Comparison of ENCODE assay signal across 8 cellular contexts in the genomic region with DNA sequence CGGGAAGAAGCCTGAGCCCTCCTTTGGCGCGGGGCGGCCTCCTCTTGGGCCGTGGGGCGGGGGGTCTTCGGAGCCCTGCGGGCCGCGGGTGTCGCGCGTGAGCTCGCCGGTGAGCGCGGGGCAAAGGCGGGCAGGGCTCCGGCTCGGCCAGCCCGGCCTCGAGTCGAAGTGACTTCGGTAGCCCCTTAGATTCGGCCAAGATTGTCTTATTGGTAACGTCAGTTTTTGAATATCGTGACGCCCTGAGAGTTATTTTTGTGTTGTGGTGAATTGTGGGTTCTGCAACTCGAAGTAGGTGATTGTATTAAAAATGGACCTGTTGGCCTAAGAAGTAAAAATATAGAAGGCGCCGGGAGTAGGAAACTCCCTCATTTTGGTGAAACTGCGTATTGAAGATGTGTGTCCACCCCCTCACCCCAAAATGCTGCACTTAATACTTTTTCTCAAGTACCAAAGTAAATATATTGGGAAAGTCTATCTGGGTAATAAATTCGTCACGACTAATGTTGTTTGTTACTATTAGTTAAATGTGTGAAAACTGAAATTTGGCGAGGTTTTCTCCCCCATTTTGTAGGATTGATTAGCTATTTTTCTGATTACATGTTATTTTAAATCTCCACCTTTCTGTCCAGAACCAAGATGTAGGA. TPM values are rescaled to one million over a fixed set of nuclear protein-coding genes. Genes with fewer than 3 reads are reported as not detected.
DNase-seq lines count a peak whose midpoint lies in the region; ATAC-seq, FAIRE-seq and TF ChIP-seq lines count a peak whose summit lies in the region.

No MANE protein-coding gene starts in this region.

- H4K20me1 ChIP-seq in astrocyte (ENCODE audit: insufficient read depth, low read length) (peaks cover 50% of the 10 kb centered on the region), keratinocyte (ENCODE audit: control insufficient read depth, extremely low read depth, insufficient read depth, low read length) (peaks cover 30% of the 10 kb centered on the region)

- H2AFZ ChIP-seq in astrocyte (ENCODE audit: low read depth, low read length) (peak overlapping the region; percentile 59), keratinocyte (ENCODE audit: control insufficient read depth, low read length) (no peak overlapping the region)

- H3K27me3 ChIP-seq in BE2C = no peaks in the 10 kb centered on the region
- H3K27me3 ChIP-seq in astrocyte (ENCODE audit: insufficient read depth, low read length) = no peaks in the 10 kb centered on the region
- no peaks in the 10 kb centered on the region for H3K27me3 ChIP-seq in keratinocyte (ENCODE audit: control insufficient read depth, extremely low read depth, insufficient read depth, low read length)

- H3K9me3 ChIP-seq in BE2C = no peaks in the 10 kb centered on the region
- no peaks in the 10 kb centered on the region for H3K9me3 ChIP-seq in astrocyte (ENCODE audit: insufficient read depth, low read depth, low read length)
- no peaks in the 10 kb centered on the region for H3K9me3 ChIP-seq in keratinocyte (ENCODE audit: control insufficient read depth, low read depth, low read length)

- peaks cover 13% of the 10 kb centered on the region for H3K36me3 Mint-ChIP-seq in astrocyte (ENCODE audit: low read depth, unreplicated experiment)

- no peaks in the 10 kb centered on the region for H3K9me3 Mint-ChIP-seq in astrocyte (ENCODE audit: unreplicated experiment)

- H3K9ac ChIP-seq in astrocyte (ENCODE audit: low read length) (peak overlapping the region; percentile 99), keratinocyte (ENCODE audit: control insufficient read depth, extremely low read depth, insufficient read depth, low read length) (peak overlapping the region; percentile 99)

- dilution Hi-C loops in keratinocyte (cut with MboI; ENCODE audit: extremely low pct_ligation_motif_present, low sequenced_read_pairs) = loop anchor here (25.0 kb wide), 1 partner anchor 101 kb away; a partner anchor contains a TSS

- H3K4me3 ChIP-seq in BE2C (ENCODE audit: low read depth, low read length) (peak overlapping the region; percentile 83), astrocyte (ENCODE audit: insufficient read depth, low read depth, low read length) (peak overlapping the region; percentile 89), keratinocyte (ENCODE audit: control insufficient read depth in 2 of 3, extremely low read depth in 1 of 3, insufficient read depth in 2 of 3, low read depth in 1 of 3, low read length in 3 of 3) (peak overlapping the region; percentile 73 to 100 (median 95))
- peak overlapping the region; percentile 86 for H3K4me3 ChIP-seq in Jurkat, Clone E6-1 (ENCODE audit: low read length)

- TF ChIP-seq CTCF in BE2C (IDR thresholded peaks at IDR 0.05; ENCODE audit: low read depth, low read length) (no peak), astrocyte (IDR thresholded peaks at IDR 0.05; ENCODE audit: insufficient read depth, low read depth, low read length) (no peak), keratinocyte (optimal IDR thresholded peaks at IDR 0.05 in 1 of 3, IDR thresholded peaks at IDR 0.05 in 1 of 3, conservative IDR thresholded peaks at IDR 0.05 in 1 of 3; ENCODE audit: extremely low read depth in 1 of 3, insufficient read depth in 2 of 3, low read length in 3 of 3) (no peak)

- H3K4me3 Mint-ChIP-seq in astrocyte (ENCODE audit: unreplicated experiment) = peak overlapping the region; percentile 90

- H3K4me1 Mint-ChIP-seq in astrocyte (ENCODE audit: low read depth, unreplicated experiment) = peaks cover 15% of the 10 kb centered on the region

- H3K79me2 ChIP-seq in astrocyte (ENCODE audit: insufficient read depth, low read length) (peaks cover 60% of the 10 kb centered on the region), keratinocyte (ENCODE audit: control insufficient read depth, insufficient read depth, low read length) (peaks cover 58% of the 10 kb centered on the region)

- no peaks in the 10 kb centered on the region for H3K27me3 Mint-ChIP-seq in astrocyte (ENCODE audit: low read depth, unreplicated experiment)

- H3K4me2 ChIP-seq in astrocyte (ENCODE audit: low read length) = peak overlapping the region; percentile 87
- peak overlapping the region; percentile 93 for H3K4me2 ChIP-seq in keratinocyte (ENCODE audit: control insufficient read depth, extremely low read depth, insufficient read depth, low read depth, low read length)

- peaks cover 3% of the 10 kb centered on the region for H3K9me1 ChIP-seq in keratinocyte (ENCODE audit: control insufficient read depth, extremely low read depth, insufficient read depth, low read length)

- DNase-seq in BE2C (no peak), astrocyte (ENCODE audit: low read depth) (no peak), keratinocyte (ENCODE audit: low read depth, low spot score) (no peak), OCI-M2 (lab: John Stamatoyannopoulos, UW; ENCODE audit: unreplicated experiment) (no peak)
- DNase-seq in Jurkat, Clone E6-1 (ENCODE audit: low read depth, low spot score) = no peak
- peak; percentile 45 for DNase-seq in stimulated activated naive CD4-positive, alpha-beta T cell treated with Interleukin-2 at 50 U/mL for 16 hours (lab: John Stamatoyannopoulos, UW)
- no peak for DNase-seq in activated effector memory CD4-positive, alpha-beta T cell treated with anti-CD3 and anti-CD28 coated beads, Interleukin-2, amount 50 U/mL, for 16 hours

- peaks cover 13% of the 10 kb centered on the region for H3K36me3 ChIP-seq in BE2C
- H3K36me3 ChIP-seq in astrocyte (ENCODE audit: insufficient read depth, low read length) = peaks cover 21% of the 10 kb centered on the region
- peaks cover 2 to 8% of the 10 kb centered on the region in 2 experiments for H3K36me3 ChIP-seq in keratinocyte (ENCODE audit: control insufficient read depth in 2 of 2, extremely low read depth in 1 of 2, insufficient read depth in 2 of 2, low read length in 2 of 2)

- no peak for FAIRE-seq in astrocyte (lab: Jason Lieb, UNC)
- FAIRE-seq in keratinocyte (lab: Jason Lieb, UNC) = no peak

- peak overlapping the region; percentile 100 for H3K27ac Mint-ChIP-seq in astrocyte (ENCODE audit: unreplicated experiment)

- ATAC-seq in GM19328 (IDR thresholded peaks at IDR 0.05; ENCODE audit: unreplicated experiment) = peak; percentile 7

- H3K27ac ChIP-seq in astrocyte (ENCODE audit: low read depth, low read length) = peak overlapping the region; percentile 99
- peak overlapping the region; percentile 97 for H3K27ac ChIP-seq in keratinocyte (ENCODE audit: control insufficient read depth, insufficient read depth, low read length)

- H3K4me1 ChIP-seq in BE2C (no peaks in the 10 kb centered on the region; the same call in 1 of the 2 replicates), astrocyte (ENCODE audit: insufficient read depth, low read length) (peaks cover 19% of the 10 kb centered on the region), keratinocyte (ENCODE audit: control insufficient read depth, extremely low read depth, insufficient read depth, low read length) (peaks cover 32% of the 10 kb centered on the region)

RNA-seq across cellular contexts. Expression of a gene that starts 0.7 kb away (rescaled TPM):
- polyA plus RNA-seq in BE2C (2012; ENCODE audit: insufficient read depth, insufficient read length, low read depth) = 31.0 TPM
- polyA plus RNA-seq in Jurkat, Clone E6-1 (2012; ENCODE audit: insufficient read depth, insufficient read length) = 42.3 TPM
- 104 and 105 TPM in 2 replicates for total RNA-seq in astrocyte
- polyA plus RNA-seq in keratinocyte = 52.0 to 89.4 TPM (median 52.9 TPM) in 3 replicates
- 100.0 TPM for polyA plus RNA-seq in keratinocyte (2011; ENCODE audit: low read depth)
- polyA plus RNA-seq in keratinocyte (2011; cell fraction: cytosol; rRNA removed) = 27.6 and 68.4 TPM in 2 replicates
- 90.1 and 127 TPM in 2 replicates for polyA plus RNA-seq in keratinocyte (2011; cell fraction: nucleus; rRNA removed)
- 69.9 and 70.9 TPM in 2 replicates for polyA plus RNA-seq in keratinocyte (2012; ENCODE audit: low replicate concordance)
- polyA minus RNA-seq in keratinocyte = 16.1 to 70.5 TPM (median 33.6 TPM) in 3 replicates
- 44.9 TPM for polyA minus RNA-seq in keratinocyte (2011; cell fraction: cytosol; rRNA and poly(A)+ RNA removed)
- polyA minus RNA-seq in keratinocyte (2011; cell fraction: nucleus; rRNA and poly(A)+ RNA removed) = 58.0 and 123 TPM in 2 replicates
